8 cellular contexts compared by ENCODE assay signal in genomic region chr11:47355283-47356128, GRCh38. TPM values are rescaled to one million over a fixed set of nuclear protein-coding genes. Genes with fewer than 3 reads are reported as not detected.
DNase-seq lines count a peak whose midpoint lies in the region; ATAC-seq, FAIRE-seq and TF ChIP-seq lines count a peak whose summit lies in the region.

No MANE protein-coding gene starts in this region.

- peak; percentile 80 for FAIRE-seq in H1 (lab: Jason Lieb, UNC)

- H2BK12ac ChIP-seq in H1 (ENCODE audit: low read depth, low read length), result peak overlapping the region; percentile 73; the same call in 1 of the 2 replicates

- peaks cover 16% of the 10 kb centered on the region for H3K23me2 ChIP-seq in H1 (ENCODE audit: low read depth, low read length)

- H2AK5ac ChIP-seq in H1 (ENCODE audit: low read depth, low read length), result peak overlapping the region; percentile 94

- no peaks in the 10 kb centered on the region for H3K27me3 Mint-ChIP-seq in stimulated activated naive CD8-positive, alpha-beta T cell treated with anti-CD3 and anti-CD28 coated beads, Interleukin-15, amount 100 ng/mL, for 72 hours

- H3K4me3 ChIP-seq in H1 (ENCODE audit: extremely low read depth in 1 of 4, insufficient read depth in 2 of 4, low read depth in 3 of 4, low read length in 4 of 4) (peak overlapping the region; percentile 5 to 59 (median 18); a peak in 5 of 8 replicates), lower leg skin (ENCODE audit: low read depth, poor library complexity, severe bottlenecking) (no peak overlapping the region)

- peaks cover 0 to 12% (median 5%) of the 10 kb centered on the region in 4 experiments; a peak in 6 of 7 replicates for H3K4me1 ChIP-seq in H1 (replicated peaks in 1 of 4; ENCODE audit: control insufficient read depth in 3 of 4, insufficient read depth in 4 of 4, low read length in 3 of 4)

- no peaks in the 10 kb centered on the region for H3K27me3 ChIP-seq in H1 (replicated peaks in 1 of 4; ENCODE audit: control insufficient read depth in 3 of 4, extremely low read depth in 1 of 4, insufficient read depth in 3 of 4, low read length in 3 of 4)

- peak; percentile 99 to 100 for TF ChIP-seq RAD21 in H1 (IDR thresholded peaks at IDR 0.05 in 1 of 2, conservative IDR thresholded peaks at IDR 0.05 in 1 of 2; ENCODE audit: low read depth in 2 of 2, low read length in 2 of 2)

- H3K9me3 ChIP-seq in H1 (ENCODE audit: insufficient read depth in 2 of 2, low read depth in 1 of 2, low read length in 1 of 2), result peaks cover 0 to 5% of the 10 kb centered on the region in 2 experiments; a peak in 1 of 4 replicates

- intact Hi-C loops in lower leg skin (cut with DNase I; ENCODE audit: low total_unique reads), result loop anchor here (10.0 kb wide), 1 partner anchor 171 kb away; the partner anchor contains the start of gene PACSIN3

- 0 out of 2 replicates have a peak overlapping the region, but pooled peaks have one; percentile 78 for H3K18ac ChIP-seq in H1 (ENCODE audit: extremely low read depth, low read length)

- no peak overlapping the region for H3K14ac ChIP-seq in H1 (ENCODE audit: insufficient read length)

- H4K91ac ChIP-seq in H1 (replicated peaks; ENCODE audit: insufficient read length, low read length), result peak overlapping the region; percentile 90

- H2AFZ ChIP-seq in H1 (ENCODE audit: low read length), result no peak overlapping the region

- TF ChIP-seq CTCF in H1 (IDR thresholded peaks at IDR 0.05; ENCODE audit: control extremely low read depth in 1 of 3, insufficient read depth in 1 of 3, low read depth in 1 of 3, low read length in 3 of 3) (peak in 2 of 3 experiments; percentile 100; a peak in 3 of 4 replicates), lower leg skin (IDR thresholded peaks at IDR 0.05) (peak in 1 of 3 donors; percentile 79)

- no peak overlapping the region for H3K56ac ChIP-seq in H1 (replicated peaks; ENCODE audit: insufficient read length, low read depth, low read length)

- TF ChIP-seq EP300 in H1 (IDR thresholded peaks at IDR 0.05; ENCODE audit: borderline replicate concordance in 1 of 2, low read depth in 2 of 2, low read length in 2 of 2), result 0 out of 3 replicates have a peak, but pooled peaks of 1 of the 2 experiments have one; percentile 9

- no peak overlapping the region for H4K5ac ChIP-seq in H1 (ENCODE audit: insufficient read length, low read depth, low read length)

- H3K79me2 ChIP-seq in H1 (ENCODE audit: control insufficient read depth in 1 of 2, insufficient read depth in 2 of 2, low read length in 2 of 2), result no peaks in the 10 kb centered on the region

- H4K20me1 ChIP-seq in H1 (replicated peaks in 1 of 2; ENCODE audit: control insufficient read depth in 1 of 2, insufficient read depth in 2 of 2, low read length in 2 of 2), result peaks cover 0 to 12% of the 10 kb centered on the region in 2 experiments

- 0 out of 2 replicates have a peak overlapping the region, but pooled peaks have one; percentile 51 for H2BK20ac ChIP-seq in H1 (ENCODE audit: low read length)

- peaks cover 10% of the 10 kb centered on the region for H3K4me1 Mint-ChIP-seq in stimulated activated naive CD8-positive, alpha-beta T cell treated with anti-CD3 and anti-CD28 coated beads, Interleukin-15, amount 100 ng/mL, for 72 hours

- 44 to 100% methylated on average over 2 to 28 of the region's 47 CpGs for WGBS in H1 (ENCODE audit: extremely low coverage in 1 of 2, insufficient coverage in 1 of 2, insufficient read length in 1 of 2, insufficient replicate concordance in 2 of 2, low coverage in 1 of 2, low lambda C conversion rate in 2 of 2, missing lambda C conversion rate in 1 of 2), 2 experiments
- WGBS in lower leg skin, 2 donors, result 26 to 34% methylated on average over 27 to 43 of the region's 47 CpGs

- CTCF ChIA-PET in H1 (lab: Charles Lee; ENCODE audit: partially characterized antibody), result interaction anchor here (0.6 to 2.6 kb wide), 55 partner anchors 8 to 226 kb away, joined by 3 to 32 read pairs (median 4); partner anchors contain the start of genes ACP2 and NR1H3

- H3K4me3 Mint-ChIP-seq in stimulated activated naive CD8-positive, alpha-beta T cell treated with anti-CD3 and anti-CD28 coated beads, Interleukin-15, amount 100 ng/mL, for 72 hours, result no peak overlapping the region

- no peaks in the 10 kb centered on the region; a peak in 1 of 8 replicates for H3K36me3 ChIP-seq in H1 (ENCODE audit: control insufficient read depth in 2 of 4, insufficient read depth in 4 of 4, low read length in 3 of 4)

- ATAC-seq in stimulated activated naive CD8-positive, alpha-beta T cell treated with anti-CD3 and anti-CD28 coated beads, Interleukin-15, amount 100 ng/mL, for 72 hours, result peak; percentile 65
- no peak for ATAC-seq in HG03196 (IDR thresholded peaks at IDR 0.05; ENCODE audit: unreplicated experiment)

- H3K4ac ChIP-seq in H1 (replicated peaks; ENCODE audit: insufficient read length, low read depth, low read length), result peak overlapping the region; percentile 55

- peak overlapping the region; percentile 41 for H2BK5ac ChIP-seq in H1 (ENCODE audit: low read depth, low read length)

- peak in 1 of 2 experiments; percentile 64; a peak in 1 of 3 replicates for TF ChIP-seq POLR2A in H1 (IDR thresholded peaks at IDR 0.05; ENCODE audit: control extremely low read depth in 1 of 2, low read depth in 2 of 2, low read length in 2 of 2)
- TF ChIP-seq POLR2A in lower leg skin (IDR thresholded peaks at IDR 0.05), result no peak

- H3K9ac ChIP-seq in H1 (replicated peaks in 1 of 4; ENCODE audit: extremely low read depth in 1 of 4, low read depth in 3 of 4, low read length in 3 of 4), result no peak overlapping the region; a peak in 1 of 7 replicates

- H4K8ac ChIP-seq in H1 (ENCODE audit: extremely low read depth, insufficient read depth, low read length), result no peak overlapping the region; the same call in 1 of the 2 replicates

- 0 out of 2 replicates have a peak, but pooled peaks cover 2% of the 10 kb centered on the region for H3K79me1 ChIP-seq in H1 (ENCODE audit: low read depth, low read length)

- no peaks in the 10 kb centered on the region for H3K9me3 Mint-ChIP-seq in stimulated activated naive CD8-positive, alpha-beta T cell treated with anti-CD3 and anti-CD28 coated beads, Interleukin-15, amount 100 ng/mL, for 72 hours

- H3K23ac ChIP-seq in H1 (ENCODE audit: insufficient read length), result no peak overlapping the region

- peak overlapping the region in 1 of 2 experiments; percentile 60; a peak in 2 of 4 replicates for H3K4me2 ChIP-seq in H1 (ENCODE audit: insufficient read depth in 1 of 2, low read depth in 2 of 2, low read length in 2 of 2)

- no peak overlapping the region for H3K27ac Mint-ChIP-seq in stimulated activated naive CD8-positive, alpha-beta T cell treated with anti-CD3 and anti-CD28 coated beads, Interleukin-15, amount 100 ng/mL, for 72 hours

- no peak overlapping the region for H2BK120ac ChIP-seq in H1 (replicated peaks; ENCODE audit: low read depth, low read length)

- DNase-seq in GDM1 (lab: John Stamatoyannopoulos, UW), result peak; percentile 17
- DNase-seq in NAMALWA (ENCODE audit: low spot score), result peak; percentile 47
- peak; percentile 93 to 98 for DNase-seq in SHP77 (lab: John Stamatoyannopoulos, UW)
- DNase-seq in H1 (ENCODE audit: low read depth in 1 of 2, low spot score in 2 of 2), result peak; percentile 95 to 100
- DNase-seq in lower leg skin (ENCODE audit: low spot score in 2 of 2), result peak; percentile 91 to 98
- DNase-seq in stimulated activated naive CD8-positive, alpha-beta T cell treated with anti-CD3 and anti-CD28 coated beads, Interleukin-15, amount 100 ng/mL, for 72 hours, result peak; percentile 47 to 71
- DNase-seq in activated gamma-delta T cell (lab: John Stamatoyannopoulos, UW), result no peak

- H3K27ac ChIP-seq in H1 (ENCODE audit: low read depth, low read length), result no peak overlapping the region

- POLR2A ChIA-PET in H1 (lab: Charles Lee; ENCODE audit: partially characterized antibody), result interaction anchor here (0.7 to 1.6 kb wide), 7 partner anchors 23 to 100 kb away, joined by 3 read pairs; no protein-coding TSS in a partner anchor

- peak overlapping the region; percentile 97 for H2BK15ac ChIP-seq in H1 (ENCODE audit: low read length)

RNA-seq across cellular contexts. Expression of gene MYBPC3, which starts 3.0 kb away (rescaled TPM):
- total RNA-seq in H1 (2021; fragmentation: NEBNext Ultra II Directional; extraction: Animal tissue kit (Norgen Biotek cat#: 25700)), result not detected in 2 replicates
- polyA plus RNA-seq in H1 (2011; rRNA removed), result 0.02 and 0.05 TPM in 2 replicates
- polyA plus RNA-seq in H1 (2011; cell fraction: cytosol; rRNA removed), result 0.03 TPM
- polyA plus RNA-seq in H1 (2011; cell fraction: nucleus; rRNA removed), result 0.19 TPM
- polyA plus RNA-seq in H1 (2012, experiment 1 of 2), result 0.04 to 0.05 TPM in 2 of 4 replicates, not detected in the others
- polyA plus RNA-seq in H1 (2012, experiment 2 of 2), result not detected
- polyA plus RNA-seq in H1 (2013, experiment 1 of 2), result 0.02 TPM
- under 0.01 TPM for polyA plus RNA-seq in H1 (2013, experiment 2 of 2)
- polyA minus RNA-seq in H1 (2011; rRNA and poly(A)+ RNA removed), result 0.07 TPM in 1 of 2 replicates, not detected in the other
- polyA minus RNA-seq in H1 (2011; cell fraction: cytosol; rRNA and poly(A)+ RNA removed), result not detected
- not detected for polyA minus RNA-seq in H1 (2011; cell fraction: nucleus; rRNA and poly(A)+ RNA removed)
- not detected for total RNA-seq in lower leg skin

RNA-seq across cellular contexts. Expression of gene SPI1, which starts 22.8 kb away (rescaled TPM):
- not detected in 2 replicates for total RNA-seq in H1 (2021; fragmentation: NEBNext Ultra II Directional; extraction: Animal tissue kit (Norgen Biotek cat#: 25700))
- 0.12 and 0.28 TPM in 2 replicates for polyA plus RNA-seq in H1 (2011; rRNA removed)
- 0.23 TPM for polyA plus RNA-seq in H1 (2011; cell fraction: cytosol; rRNA removed)
- polyA plus RNA-seq in H1 (2011; cell fraction: nucleus; rRNA removed), result 0.27 TPM
- polyA plus RNA-seq in H1 (2012, experiment 1 of 2), result 0.20 to 0.33 TPM in 2 of 4 replicates, not detected in the others
- polyA plus RNA-seq in H1 (2012, experiment 2 of 2), result 0.21 TPM
- 0.14 TPM for polyA plus RNA-seq in H1 (2013, experiment 1 of 2)
- 0.20 TPM for polyA plus RNA-seq in H1 (2013, experiment 2 of 2)
- polyA minus RNA-seq in H1 (2011; rRNA and poly(A)+ RNA removed), result 0.60 TPM in 1 of 2 replicates, not detected in the other
- polyA minus RNA-seq in H1 (2011; cell fraction: cytosol; rRNA and poly(A)+ RNA removed), result not detected
- not detected for polyA minus RNA-seq in H1 (2011; cell fraction: nucleus; rRNA and poly(A)+ RNA removed)
- 10 to 100 TPM in 2 of 4 donors, 1 to 10 TPM in 2; 7.7 to 13.4 (median 10.6) TPM for total RNA-seq in lower leg skin

RNA-seq across cellular contexts. Expression of gene SLC39A13, which starts 52.9 kb away (rescaled TPM):
- 20.9 and 23.2 TPM in 2 replicates for total RNA-seq in H1 (2021; fragmentation: NEBNext Ultra II Directional; extraction: Animal tissue kit (Norgen Biotek cat#: 25700))
- 30.0 and 42.9 TPM in 2 replicates for polyA plus RNA-seq in H1 (2011; rRNA removed)
- polyA plus RNA-seq in H1 (2011; cell fraction: cytosol; rRNA removed), result 37.3 TPM
- 134 TPM for polyA plus RNA-seq in H1 (2011; cell fraction: nucleus; rRNA removed)
- polyA plus RNA-seq in H1 (2012, experiment 1 of 2), result 14.8 to 28.7 TPM (median 25.1 TPM) in 4 replicates
- 18.9 TPM for polyA plus RNA-seq in H1 (2012, experiment 2 of 2)
- 19.5 TPM for polyA plus RNA-seq in H1 (2013, experiment 1 of 2)
- 19.1 TPM for polyA plus RNA-seq in H1 (2013, experiment 2 of 2)
- polyA minus RNA-seq in H1 (2011; rRNA and poly(A)+ RNA removed), result 8.9 and 9.6 TPM in 2 replicates
- 10.0 TPM for polyA minus RNA-seq in H1 (2011; cell fraction: cytosol; rRNA and poly(A)+ RNA removed)
- polyA minus RNA-seq in H1 (2011; cell fraction: nucleus; rRNA and poly(A)+ RNA removed), result 20.5 TPM
- total RNA-seq in lower leg skin, result 10 to 100 TPM; 22.9 to 59.2 (median 46.4) TPM
